ENCODE assay signal across 8 cellular contexts in the genomic region with DNA sequence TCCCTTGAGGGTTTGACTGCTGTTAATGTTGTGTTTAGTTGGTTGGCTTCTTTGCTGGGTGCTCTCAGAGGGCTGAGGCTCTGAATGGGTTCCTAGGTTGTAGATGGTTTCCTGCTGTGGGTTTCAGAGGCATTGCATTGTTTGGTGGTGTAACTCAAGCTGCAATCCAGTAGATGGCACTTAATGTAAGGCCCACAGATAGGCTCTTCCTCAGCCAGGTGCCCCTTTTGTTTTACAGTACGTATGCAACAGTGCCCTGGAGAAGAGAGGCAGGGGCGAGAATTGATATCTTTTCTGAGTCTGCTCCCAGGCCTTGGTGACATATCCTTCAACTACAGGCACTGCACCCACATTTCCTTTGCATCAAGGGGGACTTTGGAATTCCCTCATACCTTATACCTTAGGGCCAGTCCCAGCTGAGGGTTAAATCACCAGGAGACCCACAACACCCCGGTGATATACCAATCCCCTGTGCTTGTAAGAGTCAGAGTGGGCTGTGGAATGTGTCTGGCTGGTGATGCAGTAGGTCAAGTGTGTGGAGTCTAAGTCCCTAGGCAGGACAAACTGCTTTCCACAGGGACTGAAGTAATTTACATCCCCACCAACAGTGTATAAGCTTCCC. TPM values are rescaled to one million over a fixed set of nuclear protein-coding genes. Genes with fewer than 3 reads are reported as not detected.
DNase-seq lines count a peak whose midpoint lies in the region; ATAC-seq and TF ChIP-seq lines count a peak whose summit lies in the region.

No MANE protein-coding gene starts in this region.

- H3K4me1 ChIP-seq in foreskin keratinocyte, result no peaks in the 10 kb centered on the region

- DNase-seq in DMS53 treated with DMSO at 0.1 percent for 48 hours (lab: John Stamatoyannopoulos, UW; ENCODE audit: unreplicated experiment) (peak; percentile 15), GM19238 (ENCODE audit: insufficient read length, low spot score) (peak; percentile 19), NCI-H526 (lab: John Stamatoyannopoulos, UW) (peak; percentile 70 to 86), foreskin keratinocyte (peak in 1 of 2 donors; percentile 10), cerebellum (ENCODE audit: low spot score) (no peak), 8988T (no peak), Right ventricle myocardium superior (no peak)

- intact Hi-C loops in Right ventricle myocardium superior (cut with DNase I), result no loop called here

- peaks cover 28% of the 10 kb centered on the region for H3K27me3 ChIP-seq in foreskin keratinocyte

- ATAC-seq in HG03108 (IDR thresholded peaks at IDR 0.05; ENCODE audit: unreplicated experiment), result peak; percentile 82
- ATAC-seq in foreskin keratinocyte, result peak; percentile 67
- ATAC-seq in Right ventricle myocardium superior (ENCODE audit: poor library complexity), result no peak

- no peak overlapping the region for H3K27ac ChIP-seq in foreskin keratinocyte

- TF ChIP-seq CTCF in foreskin keratinocyte (conservative IDR thresholded peaks at IDR 0.05), result peak; percentile 49

RNA-seq across cellular contexts. Expression of a gene that starts 7.0 kb away (rescaled TPM):
- total RNA-seq in foreskin keratinocyte (0.27 and 0.28 TPM in 2 replicates), cerebellum (0.18 TPM), Right ventricle myocardium superior (not detected)
- 0.38 and 0.39 TPM in 2 replicates for polyA plus RNA-seq in foreskin keratinocyte

Comparison
In these comparisons a context has a peak if more than half of its experiments do, and no peak if none do; other contexts are left out.
1. DNase-seq: peak in DMS53 treated with DMSO at 0.1 percent for 48 hours (single experiment), GM19238 (single experiment) and NCI-H526 (2 of 2); none in cerebellum (single experiment), 8988T (single experiment) and Right ventricle myocardium superior (single experiment).